Comparison of ENCODE assay signal across 19 cellular contexts in genomic region chr3:69462022-69462825, GRCh38.
DNase-seq lines count a peak whose midpoint lies in the region; ATAC-seq, FAIRE-seq and TF ChIP-seq lines count a peak whose summit lies in the region.
"Had no signal": no experiment of that assay in that cellular context is flagged by ENCODE, and none has a peak within 500 bp of the region (broad histone marks: within the 10 kb centered on the region; RNA-seq: fewer than 3 reads in every experiment).

No MANE protein-coding gene starts in this region.

- dilution Hi-C loops in keratinocyte (cut with MboI; ENCODE audit: extremely low pct_ligation_motif_present, low sequenced_read_pairs), result no loop called here

- H3K36me3 ChIP-seq in bronchial epithelial cell (ENCODE audit: control insufficient read depth, insufficient read depth, low read length) (no peaks in the 10 kb centered on the region), keratinocyte (ENCODE audit: control insufficient read depth in 2 of 2, extremely low read depth in 1 of 2, insufficient read depth in 2 of 2, low read length in 2 of 2) (peaks cover 0 to 1% of the 10 kb centered on the region in 2 experiments), H7 (replicated peaks; ENCODE audit: control insufficient read depth, insufficient read depth, low read length) (no peaks in the 10 kb centered on the region)

- H3K9ac ChIP-seq in keratinocyte (ENCODE audit: control insufficient read depth, extremely low read depth, insufficient read depth, low read length), result peak overlapping the region; percentile 47

- H3K4me3 ChIP-seq in right cardiac atrium (ENCODE audit: low read length) (no peak overlapping the region), bronchial epithelial cell (ENCODE audit: low read depth, low read length) (no peak overlapping the region), keratinocyte (ENCODE audit: control insufficient read depth in 2 of 3, extremely low read depth in 1 of 3, insufficient read depth in 2 of 3, low read depth in 1 of 3, low read length in 3 of 3) (peak overlapping the region in 1 of 3 experiments; percentile 34), H7 (ENCODE audit: insufficient read depth, low read depth, low read length) (no peak overlapping the region)
- H3K4me3 ChIP-seq: PC-9 had no signal

- no peaks in the 10 kb centered on the region for H3K9me3 ChIP-seq in right cardiac atrium (ENCODE audit: control insufficient read depth, low read length)
- H3K9me3 ChIP-seq in keratinocyte (ENCODE audit: control insufficient read depth, low read depth, low read length), result no peaks in the 10 kb centered on the region

- H2AFZ ChIP-seq in keratinocyte (ENCODE audit: control insufficient read depth, low read length), result no peak overlapping the region
- H2AFZ ChIP-seq: PC-9 had no signal

- H3K4me1 ChIP-seq in right cardiac atrium (ENCODE audit: control insufficient read depth, insufficient read depth, low read length) (no peaks in the 10 kb centered on the region), keratinocyte (ENCODE audit: control insufficient read depth, extremely low read depth, insufficient read depth, low read length) (peaks cover 66% of the 10 kb centered on the region)

- WGBS in right cardiac atrium, result 83% methylated on average over 6 of the region's 6 CpGs

- H3K9me1 ChIP-seq in keratinocyte (ENCODE audit: control insufficient read depth, extremely low read depth, insufficient read depth, low read length), result no peaks in the 10 kb centered on the region

- peaks cover 53% of the 10 kb centered on the region for H3K79me2 ChIP-seq in keratinocyte (ENCODE audit: control insufficient read depth, insufficient read depth, low read length)

- no peaks in the 10 kb centered on the region for H4K20me1 ChIP-seq in keratinocyte (ENCODE audit: control insufficient read depth, extremely low read depth, insufficient read depth, low read length)

- H3K27ac ChIP-seq in right cardiac atrium (ENCODE audit: low read length) (no peak overlapping the region), keratinocyte (ENCODE audit: control insufficient read depth, insufficient read depth, low read length) (peak overlapping the region; percentile 80), caudate nucleus (ENCODE audit: low read depth, low read length) (no peak overlapping the region)
- H3K27ac ChIP-seq: PC-9 had no signal

- intact Hi-C loops in right cardiac atrium (cut with DNase I) (no loop called here), Right ventricle myocardium superior (cut with DNase I) (no loop called here), posterior vena cava (cut with DNase I) (no loop called here)

- H3K4me2 ChIP-seq in keratinocyte (ENCODE audit: control insufficient read depth, extremely low read depth, insufficient read depth, low read depth, low read length), result peak overlapping the region; percentile 78
- H3K4me2 ChIP-seq: PC-9 had no signal

- no peak for TF ChIP-seq CTCF in bronchial epithelial cell (IDR thresholded peaks at IDR 0.05; ENCODE audit: insufficient read depth, low read length, severe bottlenecking)
- TF ChIP-seq CTCF in keratinocyte (optimal IDR thresholded peaks at IDR 0.05 in 1 of 3, IDR thresholded peaks at IDR 0.05 in 1 of 3, conservative IDR thresholded peaks at IDR 0.05 in 1 of 3; ENCODE audit: extremely low read depth in 1 of 3, insufficient read depth in 2 of 3, low read length in 3 of 3), result no peak

- no peaks in the 10 kb centered on the region for H3K27me3 ChIP-seq in right cardiac atrium (ENCODE audit: control insufficient read depth, insufficient read depth)
- no peaks in the 10 kb centered on the region for H3K27me3 ChIP-seq in bronchial epithelial cell (ENCODE audit: control insufficient read depth, insufficient read depth, low read length)
- H3K27me3 ChIP-seq in keratinocyte (ENCODE audit: control insufficient read depth, extremely low read depth, insufficient read depth, low read length), result no peaks in the 10 kb centered on the region
- no peaks in the 10 kb centered on the region for H3K27me3 ChIP-seq in H7 (ENCODE audit: control insufficient read depth, insufficient read depth, low read length)

- peak; percentile 98 for FAIRE-seq in bronchial epithelial cell (lab: Jason Lieb, UNC)
- FAIRE-seq in keratinocyte (lab: Jason Lieb, UNC), result peak; percentile 99
- FAIRE-seq: A204.1 had no signal

- DNase-seq in right cardiac atrium (no peak), Right ventricle myocardium superior (no peak), bronchial epithelial cell (ENCODE audit: low read depth) (peak; percentile 94), keratinocyte (ENCODE audit: low read depth, low spot score) (peak; percentile 91), posterior vena cava (ENCODE audit: low spot score) (no peak), caudate nucleus (lab: John Stamatoyannopoulos, UW) (no peak), H7 (no peak)
- DNase-seq: C1 segment of cervical spinal cord, EL, HCEC 1CT, IMR-90, Kasumi-1, NCI-H1436 treated with DMSO at 0.1 percent for 48 hours, NCI-H2081, NCI-H526, PC-9, SHP77 had no signal

- ATAC-seq in right cardiac atrium (peak; percentile 19 to 35), Right ventricle myocardium superior (ENCODE audit: poor library complexity) (no peak), GM21423 (IDR thresholded peaks at IDR 0.05; ENCODE audit: unreplicated experiment) (no peak)

Comparison
In these comparisons a context has a peak if more than half of its experiments do, and no peak if none do; other contexts are left out.
1. ATAC-seq: peak in right cardiac atrium (2 of 2); none in Right ventricle myocardium superior (single experiment) and GM21423 (single experiment).
2. DNase-seq: peak in bronchial epithelial cell (single experiment) and keratinocyte (single experiment); none in right cardiac atrium (0 of 3), Right ventricle myocardium superior (single experiment), posterior vena cava (single experiment), caudate nucleus (0 of 61) and H7 (single experiment).